In genomic region chr1:43980255-43981134, GRCh38 we compare ENCODE assay signal across 8 cellular contexts. TPM values are rescaled to one million over a fixed set of nuclear protein-coding genes. Genes with fewer than 3 reads are reported as not detected.
DNase-seq lines count a peak whose midpoint lies in the region; ATAC-seq, FAIRE-seq and TF ChIP-seq lines count a peak whose summit lies in the region.

No MANE protein-coding gene starts in this region.

- peak overlapping the region in 1 of 2 experiments; percentile 22 for H2BK12ac ChIP-seq in mesenchymal stem cell (ENCODE audit: low read length in 2 of 2)

- no peaks in the 10 kb centered on the region for H4K20me1 ChIP-seq in GM12878 (ENCODE audit: control insufficient read depth, insufficient read depth)

- TF ChIP-seq POLR2A in A549 (IDR thresholded peaks at IDR 0.05; ENCODE audit: low read length) (no peak), GM12878 (IDR thresholded peaks at IDR 0.05; ENCODE audit: low read depth, low read length) (no peak)

- BruUV-seq in GM12878 (replicated peaks; lab: Mats Ljungman, UMichigan): no TSS peak

- TF ChIP-seq RAD21 in A549 (conservative IDR thresholded peaks at IDR 0.05 in 1 of 2, IDR thresholded peaks at IDR 0.05 in 1 of 2): no peak
- TF ChIP-seq RAD21 in GM12878 (IDR thresholded peaks at IDR 0.05; ENCODE audit: insufficient read depth, low read depth, low read length): no peak

- H4K91ac ChIP-seq in mesenchymal stem cell (ENCODE audit: low read length): peak overlapping the region; percentile 31

- no peak overlapping the region for H4K8ac ChIP-seq in mesenchymal stem cell (ENCODE audit: low read length)

- TF ChIP-seq CTCF in A549 (IDR thresholded peaks at IDR 0.05): no peak
- no peak for TF ChIP-seq CTCF in GM12878 (IDR thresholded peaks at IDR 0.05 in 2 of 3, conservative IDR thresholded peaks at IDR 0.05 in 1 of 3; ENCODE audit: control insufficient read depth in 2 of 3, extremely low read depth in 1 of 3, insufficient read depth in 1 of 3, low read depth in 3 of 3, low read length in 3 of 3)

- 83% methylated on average over 11 of the region's 13 CpGs for WGBS in A549 (ENCODE audit: missing lambda C conversion rate)
- 80% methylated on average over 13 of the region's 13 CpGs for WGBS in GM12878 (ENCODE audit: insufficient coverage, insufficient replicate concordance, low lambda C conversion rate, missing lambda C conversion rate)
- 85% methylated on average over 13 of the region's 13 CpGs for WGBS in mesenchymal stem cell

- peak overlapping the region; percentile 48 to 71 for H3K4ac ChIP-seq in mesenchymal stem cell (ENCODE audit: low read depth in 1 of 2, low read length in 2 of 2)

- H3K79me2 ChIP-seq in GM12878 (ENCODE audit: control insufficient read depth, insufficient read depth, low read length): peaks cover 37% of the 10 kb centered on the region

- intact Hi-C loops in GM12878 (cut with micrococcal nuclease; ENCODE audit: unreplicated experiment): no loop called here

- no peaks in the 10 kb centered on the region for H3K9me3 ChIP-seq in A549
- H3K9me3 ChIP-seq in GM12878 (replicated peaks; ENCODE audit: control insufficient read depth, insufficient read depth, low read length): no peaks in the 10 kb centered on the region
- no peaks in the 10 kb centered on the region for H3K9me3 ChIP-seq in mesenchymal stem cell (ENCODE audit: control insufficient read depth, low read length)

- peak overlapping the region; percentile 72 for H3K9ac ChIP-seq in GM12878 (ENCODE audit: control insufficient read depth, insufficient read depth, low read length)
- H3K9ac ChIP-seq in mesenchymal stem cell (ENCODE audit: low read length): peak overlapping the region; percentile 85

- CTCF ChIA-PET in A549 (lab: Yijun Ruan, JAX) (no interaction called here), GM12878 (lab: Yijun Ruan, JAX) (no interaction called here)

- TF ChIP-seq EP300 in A549 (IDR thresholded peaks at IDR 0.05) (no peak), GM12878 (IDR thresholded peaks at IDR 0.05; ENCODE audit: borderline replicate concordance in 1 of 2, control insufficient read depth in 1 of 2, low read depth in 2 of 2, low read length in 2 of 2) (no peak)

- FAIRE-seq in A549 (lab: Jason Lieb, UNC) (no peak), GM12878 (lab: Jason Lieb, UNC) (peak; percentile 49)

- no peak overlapping the region for H2BK15ac ChIP-seq in mesenchymal stem cell (ENCODE audit: low read depth, poor library complexity, severe bottlenecking)

- POLR2A ChIA-PET in A549 (lab: Yijun Ruan, JAX): no interaction called here
- POLR2A ChIA-PET in GM12878 (lab: Charles Lee): interaction anchor here (0.6 to 0.9 kb wide), 2 partner anchors 13 to 17 kb away, joined by 3 to 5 read pairs; no protein-coding TSS in a partner anchor

- ATAC-seq in A549: no peak
- peak; percentile 19 for ATAC-seq in GM12878

- peaks cover 4 to 7% of the 10 kb centered on the region in 2 experiments for H3K36me3 ChIP-seq in GM12878 (ENCODE audit: control insufficient read depth in 2 of 2, insufficient read depth in 2 of 2, low read length in 1 of 2)
- H3K36me3 ChIP-seq in mesenchymal stem cell (ENCODE audit: control insufficient read depth in 1 of 2, insufficient read depth in 2 of 2, low read depth in 1 of 2, low read length in 2 of 2): peaks cover 45 to 73% of the 10 kb centered on the region in 2 experiments

- H3K18ac ChIP-seq in mesenchymal stem cell (ENCODE audit: low read depth in 1 of 2, low read length in 2 of 2): peak overlapping the region in 1 of 2 experiments; percentile 86

- no peak overlapping the region for H2AK5ac ChIP-seq in mesenchymal stem cell (ENCODE audit: low read length, severe bottlenecking)

- H3K27ac ChIP-seq in A549: peak overlapping the region; percentile 84 to 100
- no peak overlapping the region; the same call in 1 of the 2 replicates for H3K27ac ChIP-seq in GM12878 (ENCODE audit: control insufficient read depth, insufficient read depth)
- no peak overlapping the region for H3K27ac ChIP-seq in mesenchymal stem cell (ENCODE audit: low read length, poor library complexity, severe bottlenecking)

- H3K4me3 ChIP-seq in A549 (peak overlapping the region; percentile 95), GM12878 (peak overlapping the region; percentile 74), mesenchymal stem cell (ENCODE audit: insufficient read depth in 1 of 2, low read depth in 1 of 2, low read length in 2 of 2) (peak overlapping the region; percentile 73 to 85)

- peak overlapping the region in 1 of 2 experiments; percentile 86 for H3K14ac ChIP-seq in mesenchymal stem cell (ENCODE audit: low read length in 2 of 2)

- no peak for DNase-seq in A549 (ENCODE audit: low read depth in 1 of 2, low spot score in 1 of 2)
- DNase-seq in HT-29 (ENCODE audit: low spot score): peak; percentile 39
- DNase-seq in GM12878 (ENCODE audit: low read depth, low spot score): no peak
- peak; percentile 50 for DNase-seq in mesenchymal stem cell
- DNase-seq in NCI-H187 (lab: John Stamatoyannopoulos, UW): no peak
- DNase-seq in stimulated activated CD4-positive, alpha-beta T cell treated with anti-CD3 and anti-CD28 coated beads, Interleukin-4, amount 100 ng/mL, for 24 hours: no peak
- no peak for DNase-seq in NCI-H1048 (lab: John Stamatoyannopoulos, UW)
- DNase-seq in medulla oblongata (ENCODE audit: extremely low spot score): no peak

- SMC1A ChIA-PET in GM12878 (lab: Charles Lee; ENCODE audit: uncharacterized antibody, unreplicated experiment): no interaction called here

- in situ Hi-C loops in GM12878 (cut with MboI): no loop called here

- peak overlapping the region; percentile 91 for H3K4me2 ChIP-seq in A549
- H3K4me2 ChIP-seq in GM12878 (ENCODE audit: control insufficient read depth, insufficient read depth): peak overlapping the region; percentile 96
- peak overlapping the region; percentile 77 for H3K4me2 ChIP-seq in mesenchymal stem cell (ENCODE audit: low read length, poor library complexity, severe bottlenecking)

- H2AFZ ChIP-seq in GM12878 (ENCODE audit: control insufficient read depth, low read depth, low read length) (peak overlapping the region; percentile 29; the same call in 1 of the 2 replicates), mesenchymal stem cell (ENCODE audit: low read depth, low read length) (no peak overlapping the region)

- no peak overlapping the region for H3K23ac ChIP-seq in mesenchymal stem cell (ENCODE audit: low read length in 2 of 2)

- no peak overlapping the region for H2BK120ac ChIP-seq in mesenchymal stem cell (ENCODE audit: low read depth, low read length)

- no peak overlapping the region for H2BK5ac ChIP-seq in mesenchymal stem cell (ENCODE audit: low read depth, low read length, poor library complexity, severe bottlenecking)

- H3K27me3 ChIP-seq in GM12878 (replicated peaks in 1 of 2; ENCODE audit: control insufficient read depth in 2 of 2, insufficient read depth in 2 of 2, low read length in 1 of 2) (no peaks in the 10 kb centered on the region), mesenchymal stem cell (ENCODE audit: control insufficient read depth in 1 of 2, insufficient read depth in 1 of 2, low read length in 2 of 2) (no peaks in the 10 kb centered on the region)

- peaks cover 34% of the 10 kb centered on the region; the same call in 2 of the 3 replicates for H3K4me1 ChIP-seq in A549
- peaks cover 22% of the 10 kb centered on the region for H3K4me1 ChIP-seq in GM12878 (ENCODE audit: control insufficient read depth, insufficient read depth, low read length)
- peaks cover 52% of the 10 kb centered on the region for H3K4me1 ChIP-seq in mesenchymal stem cell (ENCODE audit: control insufficient read depth, insufficient read depth, low read depth, low read length)

- H3K79me1 ChIP-seq in mesenchymal stem cell (replicated peaks; ENCODE audit: low read length, poor library complexity, severe bottlenecking): peaks cover 49% of the 10 kb centered on the region

- RAD21 ChIA-PET in GM12878 (lab: Charles Lee; ENCODE audit: unreplicated experiment): interaction anchor here (0.7 kb wide), 1 partner anchor 217 kb away, joined by 3 read pairs; no protein-coding TSS in a partner anchor

RNA-seq across cellular contexts. Expression of gene B4GALT2, which starts 1.5 kb away (rescaled TPM):
- polyA plus RNA-seq in A549 (2011; rRNA removed) (19.0 and 21.2 TPM in 2 replicates), A549 (2017; fragmentation: RNase III; extraction: RNeasy Plus Mini Kit Qiagen cat#74134 plus additional on column Dnase treatment) (35.8 to 36.4 TPM (median 36.0 TPM) in 3 replicates), GM12878 (2011; rRNA removed) (9.8 and 18.0 TPM in 2 replicates), GM12878 (2014; fragmentation: Illumina TruSeq; extraction: Trizol) (18.6 and 30.0 TPM in 2 replicates), GM12878 (2014; fragmentation: Nextera tagmentation; extraction: Ambion mirVana) (1 to 10 TPM in 1 of 2 experiments, under 1 TPM in 1; 0.98 to 2.8 TPM), GM12878 (2014; rRNA removed) (53.5 and 67.0 TPM in 2 replicates), GM12878 (2016; fragmentation: Nextera tagmentation; extraction: Ambion mirVana) (1 to 10 TPM; 7.2 to 9.6 TPM)
- 35.2 and 58.6 TPM in 2 replicates for polyA plus RNA-seq in A549 (2012; cell fraction: cytosol; rRNA removed)
- 49.6 and 74.1 TPM in 2 replicates for polyA plus RNA-seq in A549 (2012; cell fraction: nucleus; rRNA removed)
- 30.4 and 32.3 TPM in 2 replicates for polyA minus RNA-seq in A549 (2011; rRNA and poly(A)+ RNA removed)
- total RNA-seq in HT-29 (2014; rRNA removed; shearing (Covaris generic)): 153 and 159 TPM in 2 replicates
- 15.2 and 15.5 TPM in 2 replicates for total RNA-seq in GM12878 (2013; cell fraction: nucleolus; rRNA removed)
- total RNA-seq in GM12878 (2014; rRNA removed) (61.0 and 63.8 TPM in 2 replicates), GM12878 (2014; rRNA removed; fragmentation: Illumina TruSeq; extraction: Trizol) (27.2 and 28.7 TPM in 2 replicates), GM12878 (2021) (45.4 and 47.3 TPM in 2 replicates)
- 7.1 TPM for polyA plus RNA-seq in GM12878 (2011; ENCODE audit: low read depth)
- 27.5 and 46.7 TPM in 2 replicates for polyA plus RNA-seq in GM12878 (2011; cell fraction: cytosol; rRNA removed)
- polyA plus RNA-seq in GM12878 (2011; cell fraction: nucleus; rRNA removed): 22.6 and 26.7 TPM in 2 replicates
- 19.7 and 20.5 TPM in 2 replicates for polyA plus RNA-seq in GM12878 (2012)
- 13.2 and 22.9 TPM in 2 replicates for polyA minus RNA-seq in GM12878 (2011; rRNA and poly(A)+ RNA removed)
- polyA minus RNA-seq in GM12878 (2011; cell fraction: cytosol; rRNA and poly(A)+ RNA removed): 12.6 and 14.2 TPM in 2 replicates
- 9.3 and 15.2 TPM in 2 replicates for polyA minus RNA-seq in GM12878 (2011; cell fraction: nucleus; rRNA and poly(A)+ RNA removed)
- 37.4 TPM for polyA plus RNA-seq in mesenchymal stem cell (2013, experiment 1 of 2)
- 35.8 TPM for polyA plus RNA-seq in mesenchymal stem cell (2013, experiment 2 of 2)

RNA-seq across cellular contexts. Expression of gene ATP6V0B, which starts 5.7 kb away (rescaled TPM):
- polyA plus RNA-seq in A549 (2011; rRNA removed): 97.0 and 104 TPM in 2 replicates
- 172 and 181 TPM in 2 replicates for polyA plus RNA-seq in A549 (2012; cell fraction: cytosol; rRNA removed)
- polyA plus RNA-seq in A549 (2012; cell fraction: nucleus; rRNA removed): 119 and 130 TPM in 2 replicates
- 91.0 to 101 TPM (median 91.2 TPM) in 3 replicates for polyA plus RNA-seq in A549 (2017; fragmentation: RNase III; extraction: RNeasy Plus Mini Kit Qiagen cat#74134 plus additional on column Dnase treatment)
- polyA minus RNA-seq in A549 (2011; rRNA and poly(A)+ RNA removed): 70.2 and 72.6 TPM in 2 replicates
- total RNA-seq in HT-29 (2014; rRNA removed; shearing (Covaris generic)): 254 and 277 TPM in 2 replicates
- 39.3 and 44.3 TPM in 2 replicates for total RNA-seq in GM12878 (2013; cell fraction: nucleolus; rRNA removed)
- 176 and 177 TPM in 2 replicates for total RNA-seq in GM12878 (2014; rRNA removed)
- 70.0 and 75.8 TPM in 2 replicates for total RNA-seq in GM12878 (2014; rRNA removed; fragmentation: Illumina TruSeq; extraction: Trizol)
- total RNA-seq in GM12878 (2021): 115 and 120 TPM in 2 replicates
- 59.4 TPM for polyA plus RNA-seq in GM12878 (2011; ENCODE audit: low read depth)
- 72.2 and 132 TPM in 2 replicates for polyA plus RNA-seq in GM12878 (2011; rRNA removed)
- 218 and 285 TPM in 2 replicates for polyA plus RNA-seq in GM12878 (2011; cell fraction: cytosol; rRNA removed)
- 267 and 300 TPM in 2 replicates for polyA plus RNA-seq in GM12878 (2011; cell fraction: nucleus; rRNA removed)
- polyA plus RNA-seq in GM12878 (2012): 76.2 and 83.3 TPM in 2 replicates
- 30.1 and 70.5 TPM in 2 replicates for polyA plus RNA-seq in GM12878 (2014; fragmentation: Illumina TruSeq; extraction: Trizol)
- polyA plus RNA-seq in GM12878 (2014; fragmentation: Nextera tagmentation; extraction: Ambion mirVana): 100 to 1,000 TPM in 1 of 2 experiments, 10 to 100 TPM in 1; 65.3 to 157 TPM
- polyA plus RNA-seq in GM12878 (2014; rRNA removed): 156 and 159 TPM in 2 replicates
- 100 to 1,000 TPM; 247 to 250 TPM for polyA plus RNA-seq in GM12878 (2016; fragmentation: Nextera tagmentation; extraction: Ambion mirVana)
- 82.2 and 119 TPM in 2 replicates for polyA minus RNA-seq in GM12878 (2011; rRNA and poly(A)+ RNA removed)
- polyA minus RNA-seq in GM12878 (2011; cell fraction: cytosol; rRNA and poly(A)+ RNA removed): 35.1 and 43.2 TPM in 2 replicates
- polyA minus RNA-seq in GM12878 (2011; cell fraction: nucleus; rRNA and poly(A)+ RNA removed): 65.8 and 94.1 TPM in 2 replicates
- 60.5 TPM for polyA plus RNA-seq in mesenchymal stem cell (2013, experiment 1 of 2)
- 64.4 TPM for polyA plus RNA-seq in mesenchymal stem cell (2013, experiment 2 of 2)

RNA-seq across cellular contexts. Expression of gene DPH2, which starts 10.7 kb away (rescaled TPM):
- polyA plus RNA-seq in A549 (2011; rRNA removed) (41.7 and 43.5 TPM in 2 replicates), A549 (2017; fragmentation: RNase III; extraction: RNeasy Plus Mini Kit Qiagen cat#74134 plus additional on column Dnase treatment) (35.0 to 42.4 TPM (median 38.8 TPM) in 3 replicates), GM12878 (2011; rRNA removed) (30.7 and 44.0 TPM in 2 replicates), GM12878 (2014; fragmentation: Illumina TruSeq; extraction: Trizol) (22.4 and 43.2 TPM in 2 replicates), GM12878 (2014; fragmentation: Nextera tagmentation; extraction: Ambion mirVana) (10 to 100 TPM; 13.1 to 14.3 TPM), GM12878 (2014; rRNA removed) (74.5 and 76.2 TPM in 2 replicates), GM12878 (2016; fragmentation: Nextera tagmentation; extraction: Ambion mirVana) (10 to 100 TPM; 76.6 to 82.9 TPM)
- 57.1 and 68.4 TPM in 2 replicates for polyA plus RNA-seq in A549 (2012; cell fraction: cytosol; rRNA removed)
- polyA plus RNA-seq in A549 (2012; cell fraction: nucleus; rRNA removed): 170 and 171 TPM in 2 replicates
- polyA minus RNA-seq in A549 (2011; rRNA and poly(A)+ RNA removed): 69.6 and 71.1 TPM in 2 replicates
- total RNA-seq in HT-29 (2014; rRNA removed; shearing (Covaris generic)): 118 and 120 TPM in 2 replicates
- total RNA-seq in GM12878 (2013; cell fraction: nucleolus; rRNA removed): 40.0 and 46.8 TPM in 2 replicates
- total RNA-seq in GM12878 (2014; rRNA removed) (67.2 and 75.1 TPM in 2 replicates), GM12878 (2014; rRNA removed; fragmentation: Illumina TruSeq; extraction: Trizol) (32.2 and 37.9 TPM in 2 replicates), GM12878 (2021) (58.0 and 60.1 TPM in 2 replicates)
- 16.1 TPM for polyA plus RNA-seq in GM12878 (2011; ENCODE audit: low read depth)
- 72.9 and 90.9 TPM in 2 replicates for polyA plus RNA-seq in GM12878 (2011; cell fraction: cytosol; rRNA removed)
- 240 and 297 TPM in 2 replicates for polyA plus RNA-seq in GM12878 (2011; cell fraction: nucleus; rRNA removed)
- 28.3 and 30.7 TPM in 2 replicates for polyA plus RNA-seq in GM12878 (2012)
- polyA minus RNA-seq in GM12878 (2011; rRNA and poly(A)+ RNA removed): 41.1 and 68.5 TPM in 2 replicates
- polyA minus RNA-seq in GM12878 (2011; cell fraction: cytosol; rRNA and poly(A)+ RNA removed): 18.2 and 18.3 TPM in 2 replicates
- 79.7 and 117 TPM in 2 replicates for polyA minus RNA-seq in GM12878 (2011; cell fraction: nucleus; rRNA and poly(A)+ RNA removed)
- 8.8 TPM for polyA plus RNA-seq in mesenchymal stem cell (2013, experiment 1 of 2)
- polyA plus RNA-seq in mesenchymal stem cell (2013, experiment 2 of 2): 9.0 TPM

RNA-seq across cellular contexts. Expression of gene CCDC24, which starts 10.9 kb away (rescaled TPM):
- 2.0 and 2.9 TPM in 2 replicates for polyA plus RNA-seq in A549 (2011; rRNA removed)
- polyA plus RNA-seq in A549 (2012; cell fraction: cytosol; rRNA removed): 3.5 and 5.4 TPM in 2 replicates
- 12.0 and 17.8 TPM in 2 replicates for polyA plus RNA-seq in A549 (2012; cell fraction: nucleus; rRNA removed)
- 9.3 to 12.5 TPM (median 10.2 TPM) in 3 replicates for polyA plus RNA-seq in A549 (2017; fragmentation: RNase III; extraction: RNeasy Plus Mini Kit Qiagen cat#74134 plus additional on column Dnase treatment)
- 2.0 and 2.4 TPM in 2 replicates for polyA minus RNA-seq in A549 (2011; rRNA and poly(A)+ RNA removed)
- 8.8 and 9.2 TPM in 2 replicates for total RNA-seq in HT-29 (2014; rRNA removed; shearing (Covaris generic))
- 2.7 and 3.3 TPM in 2 replicates for total RNA-seq in GM12878 (2013; cell fraction: nucleolus; rRNA removed)
- total RNA-seq in GM12878 (2014; rRNA removed): 1.6 and 2.2 TPM in 2 replicates
- total RNA-seq in GM12878 (2014; rRNA removed; fragmentation: Illumina TruSeq; extraction: Trizol): 0.67 and 0.78 TPM in 2 replicates
- total RNA-seq in GM12878 (2021): 2.2 and 3.1 TPM in 2 replicates
- polyA plus RNA-seq in GM12878 (2011; ENCODE audit: low read depth): 0.34 TPM
- polyA plus RNA-seq in GM12878 (2011; rRNA removed): 0.49 and 1.0 TPM in 2 replicates
- polyA plus RNA-seq in GM12878 (2011; cell fraction: cytosol; rRNA removed): 1.8 TPM in 2 replicates
- 5.3 and 6.6 TPM in 2 replicates for polyA plus RNA-seq in GM12878 (2011; cell fraction: nucleus; rRNA removed)
- polyA plus RNA-seq in GM12878 (2012): 1.4 and 1.5 TPM in 2 replicates
- 0.59 and 1.0 TPM in 2 replicates for polyA plus RNA-seq in GM12878 (2014; fragmentation: Illumina TruSeq; extraction: Trizol)
- under 1 TPM in 1 of 2 experiments, not detected in 1; 0.18 TPM for polyA plus RNA-seq in GM12878 (2014; fragmentation: Nextera tagmentation; extraction: Ambion mirVana)
- polyA plus RNA-seq in GM12878 (2014; rRNA removed): 2.1 and 4.2 TPM in 2 replicates
- 1 to 10 TPM; 1.6 to 1.7 TPM for polyA plus RNA-seq in GM12878 (2016; fragmentation: Nextera tagmentation; extraction: Ambion mirVana)
- polyA minus RNA-seq in GM12878 (2011; rRNA and poly(A)+ RNA removed): 0.22 and 0.67 TPM in 2 replicates
- 0.94 TPM in 1 of 2 replicates, not detected in the other for polyA minus RNA-seq in GM12878 (2011; cell fraction: cytosol; rRNA and poly(A)+ RNA removed)
- polyA minus RNA-seq in GM12878 (2011; cell fraction: nucleus; rRNA and poly(A)+ RNA removed): 1.2 TPM in 2 replicates
- polyA plus RNA-seq in mesenchymal stem cell (2013, experiment 1 of 2): 2.9 TPM
- 3.2 TPM for polyA plus RNA-seq in mesenchymal stem cell (2013, experiment 2 of 2)

RNA-seq across cellular contexts. Expression of gene IPO13, which starts 33.7 kb away (rescaled TPM):
- polyA plus RNA-seq in A549 (2011; rRNA removed): 8.1 and 12.9 TPM in 2 replicates
- 11.9 and 13.7 TPM in 2 replicates for polyA plus RNA-seq in A549 (2012; cell fraction: cytosol; rRNA removed)
- polyA plus RNA-seq in A549 (2012; cell fraction: nucleus; rRNA removed): 33.2 and 37.8 TPM in 2 replicates
- polyA plus RNA-seq in A549 (2017; fragmentation: RNase III; extraction: RNeasy Plus Mini Kit Qiagen cat#74134 plus additional on column Dnase treatment): 12.7 to 15.8 TPM (median 14.4 TPM) in 3 replicates
- 23.7 and 28.0 TPM in 2 replicates for polyA minus RNA-seq in A549 (2011; rRNA and poly(A)+ RNA removed)
- 19.1 and 24.6 TPM in 2 replicates for total RNA-seq in HT-29 (2014; rRNA removed; shearing (Covaris generic))
- 9.0 and 13.3 TPM in 2 replicates for total RNA-seq in GM12878 (2013; cell fraction: nucleolus; rRNA removed)
- total RNA-seq in GM12878 (2014; rRNA removed): 18.2 and 18.4 TPM in 2 replicates
- 7.3 and 10.1 TPM in 2 replicates for total RNA-seq in GM12878 (2014; rRNA removed; fragmentation: Illumina TruSeq; extraction: Trizol)
- 22.1 and 26.6 TPM in 2 replicates for total RNA-seq in GM12878 (2021)
- 4.5 TPM for polyA plus RNA-seq in GM12878 (2011; ENCODE audit: low read depth)
- polyA plus RNA-seq in GM12878 (2011; rRNA removed): 5.6 and 9.3 TPM in 2 replicates
- polyA plus RNA-seq in GM12878 (2011; cell fraction: cytosol; rRNA removed): 19.2 TPM in 2 replicates
- 29.3 and 36.2 TPM in 2 replicates for polyA plus RNA-seq in GM12878 (2011; cell fraction: nucleus; rRNA removed)
- 8.2 and 9.6 TPM in 2 replicates for polyA plus RNA-seq in GM12878 (2012)
- 8.5 and 14.0 TPM in 2 replicates for polyA plus RNA-seq in GM12878 (2014; fragmentation: Illumina TruSeq; extraction: Trizol)
- 1 to 10 TPM; 7.1 to 9.5 TPM for polyA plus RNA-seq in GM12878 (2014; fragmentation: Nextera tagmentation; extraction: Ambion mirVana)
- polyA plus RNA-seq in GM12878 (2014; rRNA removed): 16.5 and 17.9 TPM in 2 replicates
- 10 to 100 TPM; 21.5 TPM for polyA plus RNA-seq in GM12878 (2016; fragmentation: Nextera tagmentation; extraction: Ambion mirVana)
- polyA minus RNA-seq in GM12878 (2011; rRNA and poly(A)+ RNA removed): 24.2 and 29.7 TPM in 2 replicates
- polyA minus RNA-seq in GM12878 (2011; cell fraction: cytosol; rRNA and poly(A)+ RNA removed): 8.6 and 16.2 TPM in 2 replicates
- 8.7 and 14.9 TPM in 2 replicates for polyA minus RNA-seq in GM12878 (2011; cell fraction: nucleus; rRNA and poly(A)+ RNA removed)
- polyA plus RNA-seq in mesenchymal stem cell (2013, experiment 1 of 2): 14.7 TPM
- polyA plus RNA-seq in mesenchymal stem cell (2013, experiment 2 of 2): 13.5 TPM

Comparison
In these comparisons a context has a peak if more than half of its experiments do, and no peak if none do; other contexts are left out.
1. DNase-seq: peak in HT-29 (single experiment) and mesenchymal stem cell (single experiment); none in A549 (0 of 2), GM12878 (single experiment), NCI-H187 (0 of 2), stimulated activated CD4-positive, alpha-beta T cell treated with anti-CD3 and anti-CD28 coated beads, Interleukin-4, amount 100 ng/mL, for 24 hours (single experiment), NCI-H1048 (single experiment) and medulla oblongata (single experiment).
2. H3K27ac ChIP-seq: peak in A549 (2 of 2); none in GM12878 (single experiment) and mesenchymal stem cell (single experiment).
3. Peak in every context shown above with its lines, with median percentiles within 50 percentile points of each other: H3K4me2 ChIP-seq and H3K4me3 ChIP-seq.